In the genomic region with DNA sequence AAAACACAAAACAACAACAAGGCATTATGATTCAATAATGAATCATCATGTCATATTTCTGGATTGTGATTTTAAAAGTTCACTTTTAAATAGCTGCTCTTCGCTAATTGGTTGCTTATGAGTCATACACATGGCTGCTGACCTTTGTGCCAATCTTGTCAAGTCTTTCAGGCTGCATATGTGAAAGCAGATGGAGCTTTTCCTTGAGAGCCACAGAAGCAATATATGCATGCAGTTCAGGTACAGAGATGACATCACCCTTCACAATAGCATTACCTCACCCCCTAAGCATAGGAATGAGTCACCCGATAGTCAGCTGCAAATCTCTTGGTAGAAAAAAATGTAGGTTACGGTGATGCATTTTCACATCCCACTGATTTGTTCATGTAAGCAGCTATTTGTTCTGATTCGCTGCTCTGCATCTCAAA, we compare ENCODE assay signal across 1 cellular context.
TF ChIP-seq lines count a peak whose summit lies in the region.

No MANE protein-coding gene starts in this region.

TF ChIP-seq in K562, 482 proteins besides CTCF, POLR2A, EP300 and RAD21 (continued from another document and continues in another):
- TF ChIP-seq, protein P1, sequence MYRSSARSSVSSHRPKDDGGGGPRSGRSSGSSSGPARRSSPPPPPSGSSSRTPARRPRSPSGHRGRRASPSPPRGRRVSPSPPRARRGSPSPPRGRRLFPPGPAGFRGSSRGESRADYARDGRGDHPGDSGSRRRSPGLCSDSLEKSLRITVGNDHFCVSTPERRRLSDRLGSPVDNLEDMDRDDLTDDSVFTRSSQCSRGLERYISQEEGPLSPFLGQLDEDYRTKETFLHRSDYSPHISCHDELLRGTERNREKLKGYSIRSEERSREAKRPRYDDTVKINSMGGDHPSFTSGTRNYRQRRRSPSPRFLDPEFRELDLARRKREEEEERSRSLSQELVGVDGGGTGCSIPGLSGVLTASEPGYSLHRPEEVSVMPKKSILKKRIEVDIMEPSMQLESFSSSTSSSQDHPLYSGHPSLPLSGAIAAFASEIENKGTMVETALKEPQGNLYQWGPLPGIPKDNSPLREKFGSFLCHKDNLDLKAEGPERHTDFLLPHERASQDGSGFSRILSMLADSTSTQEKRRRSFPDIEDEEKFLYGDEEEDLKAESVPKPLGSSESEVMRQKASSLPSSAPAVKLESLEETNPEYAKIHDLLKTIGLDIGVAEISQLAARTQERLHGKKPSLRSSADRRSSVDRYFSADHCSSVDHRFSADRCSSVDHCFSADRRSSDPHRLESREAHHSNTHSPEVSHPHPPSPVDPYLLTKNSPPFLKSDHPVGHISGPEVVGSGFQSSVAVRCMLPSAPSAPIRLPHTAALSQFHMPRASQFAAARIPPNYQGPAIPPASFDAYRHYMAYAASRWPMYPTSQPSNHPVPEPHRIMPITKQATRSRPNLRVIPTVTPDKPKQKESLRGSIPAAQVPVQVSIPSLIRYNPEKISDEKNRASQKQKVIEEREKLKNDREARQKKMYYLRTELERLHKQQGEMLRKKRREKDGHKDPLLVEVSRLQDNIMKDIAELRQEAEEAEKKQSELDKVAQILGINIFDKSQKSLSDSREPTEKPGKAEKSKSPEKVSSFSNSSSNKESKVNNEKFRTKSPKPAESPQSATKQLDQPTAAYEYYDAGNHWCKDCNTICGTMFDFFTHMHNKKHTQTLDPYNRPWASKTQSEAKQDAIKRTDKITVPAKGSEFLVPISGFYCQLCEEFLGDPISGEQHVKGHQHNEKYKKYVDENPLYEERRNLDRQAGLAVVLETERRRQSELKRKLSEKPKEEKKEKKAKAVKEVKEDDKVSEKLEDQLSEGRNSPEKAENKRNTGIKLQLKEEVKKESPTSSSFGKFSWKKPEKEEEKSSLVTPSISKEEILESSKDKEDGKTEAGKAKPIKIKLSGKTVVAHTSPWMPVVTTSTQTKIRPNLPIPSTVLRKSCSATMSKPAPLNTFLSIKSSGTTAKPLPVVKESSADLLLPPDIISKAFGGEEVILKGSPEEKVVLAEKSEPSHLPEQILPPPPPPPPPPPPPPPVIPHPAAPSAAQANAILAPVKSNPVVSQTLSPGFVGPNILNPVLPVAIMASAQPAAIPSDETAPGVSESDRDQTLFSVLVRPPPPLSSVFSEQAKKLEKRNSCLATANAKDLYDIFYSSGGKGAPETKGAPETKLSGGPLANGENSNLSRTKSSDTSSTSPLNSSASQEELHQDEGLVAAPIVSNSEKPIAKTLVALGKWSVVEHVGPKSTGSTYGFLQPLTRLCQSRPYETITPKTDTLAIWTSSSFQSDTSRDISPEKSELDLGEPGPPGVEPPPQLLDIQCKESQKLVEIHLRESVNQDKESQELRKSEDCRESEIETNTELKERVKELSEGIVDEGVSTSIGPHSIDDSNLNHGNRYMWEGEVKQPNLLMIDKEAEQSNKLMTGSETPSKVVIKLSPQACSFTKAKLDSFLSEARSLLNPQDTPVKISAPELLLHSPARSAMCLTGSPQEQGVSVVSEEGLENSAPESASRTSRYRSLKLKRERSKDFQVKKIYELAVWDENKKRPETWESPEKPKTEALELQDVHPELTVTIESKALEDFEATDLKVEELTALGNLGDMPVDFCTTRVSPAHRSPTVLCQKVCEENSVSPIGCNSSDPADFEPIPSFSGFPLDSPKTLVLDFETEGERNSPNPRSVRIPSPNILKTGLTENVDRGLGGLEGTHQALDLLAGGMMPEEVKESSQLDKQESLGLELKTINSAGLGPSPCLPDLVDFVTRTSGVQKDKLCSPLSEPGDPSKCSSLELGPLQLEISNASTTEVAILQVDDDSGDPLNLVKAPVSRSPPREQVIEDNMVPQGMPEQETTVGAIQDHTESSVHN (IDR thresholded peaks at IDR 0.05; ENCODE audit: borderline replicate concordance in 1 of 2, low read depth in 1 of 2), result peak in 1 of 2 experiments; percentile 98; a peak in 2 of 4 replicates
- TF ChIP-seq RCOR1 (IDR thresholded peaks at IDR 0.05; ENCODE audit: borderline replicate concordance in 1 of 2, low read depth in 2 of 2, low read length in 2 of 2), result peak in 1 of 2 experiments; percentile 88; a peak in 1 of 4 replicates
- TF ChIP-seq, protein P2, sequence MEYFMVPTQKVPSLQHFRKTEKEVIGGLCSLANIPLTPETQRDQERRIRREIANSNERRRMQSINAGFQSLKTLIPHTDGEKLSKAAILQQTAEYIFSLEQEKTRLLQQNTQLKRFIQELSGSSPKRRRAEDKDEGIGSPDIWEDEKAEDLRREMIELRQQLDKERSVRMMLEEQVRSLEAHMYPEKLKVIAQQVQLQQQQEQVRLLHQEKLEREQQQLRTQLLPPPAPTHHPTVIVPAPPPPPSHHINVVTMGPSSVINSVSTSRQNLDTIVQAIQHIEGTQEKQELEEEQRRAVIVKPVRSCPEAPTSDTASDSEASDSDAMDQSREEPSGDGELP (CRISPR knock-in tag; IDR thresholded peaks at IDR 0.05; ENCODE audit: borderline replicate concordance), result peak; percentile 11; the same call in 1 of the 2 replicates
- TF ChIP-seq, protein P3, sequence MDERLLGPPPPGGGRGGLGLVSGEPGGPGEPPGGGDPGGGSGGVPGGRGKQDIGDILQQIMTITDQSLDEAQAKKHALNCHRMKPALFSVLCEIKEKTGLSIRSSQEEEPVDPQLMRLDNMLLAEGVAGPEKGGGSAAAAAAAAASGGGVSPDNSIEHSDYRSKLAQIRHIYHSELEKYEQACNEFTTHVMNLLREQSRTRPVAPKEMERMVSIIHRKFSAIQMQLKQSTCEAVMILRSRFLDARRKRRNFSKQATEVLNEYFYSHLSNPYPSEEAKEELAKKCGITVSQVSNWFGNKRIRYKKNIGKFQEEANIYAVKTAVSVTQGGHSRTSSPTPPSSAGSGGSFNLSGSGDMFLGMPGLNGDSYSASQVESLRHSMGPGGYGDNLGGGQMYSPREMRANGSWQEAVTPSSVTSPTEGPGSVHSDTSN (CRISPR knock-in tag; IDR thresholded peaks at IDR 0.05; ENCODE audit: low read depth), result no peak
- TF ChIP-seq, protein P3 (tag; conservative IDR thresholded peaks at IDR 0.05; ENCODE audit: low read depth), result peak; percentile 68
- TF ChIP-seq IRF2 (CRISPR knock-in tag; IDR thresholded peaks at IDR 0.05), result no peak
- TF ChIP-seq, protein P4, sequence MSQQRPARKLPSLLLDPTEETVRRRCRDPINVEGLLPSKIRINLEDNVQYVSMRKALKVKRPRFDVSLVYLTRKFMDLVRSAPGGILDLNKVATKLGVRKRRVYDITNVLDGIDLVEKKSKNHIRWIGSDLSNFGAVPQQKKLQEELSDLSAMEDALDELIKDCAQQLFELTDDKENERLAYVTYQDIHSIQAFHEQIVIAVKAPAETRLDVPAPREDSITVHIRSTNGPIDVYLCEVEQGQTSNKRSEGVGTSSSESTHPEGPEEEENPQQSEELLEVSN (IDR thresholded peaks at IDR 0.05; ENCODE audit: borderline replicate concordance in 1 of 2, extremely low read depth in 1 of 2, insufficient read depth in 1 of 2, insufficient read length in 1 of 2, low read depth in 1 of 2, low read length in 1 of 2, poor library complexity in 1 of 2, severe bottlenecking in 1 of 2), result no peak
- TF ChIP-seq DACH1 (IDR thresholded peaks at IDR 0.05; ENCODE audit: partially characterized antibody), result peak; percentile 60
- TF ChIP-seq RB1 (IDR thresholded peaks at IDR 0.05; ENCODE audit: low read depth), result no peak
- TF ChIP-seq MAFF (IDR thresholded peaks at IDR 0.05; ENCODE audit: low read length), result no peak
- TF ChIP-seq, protein P5, sequence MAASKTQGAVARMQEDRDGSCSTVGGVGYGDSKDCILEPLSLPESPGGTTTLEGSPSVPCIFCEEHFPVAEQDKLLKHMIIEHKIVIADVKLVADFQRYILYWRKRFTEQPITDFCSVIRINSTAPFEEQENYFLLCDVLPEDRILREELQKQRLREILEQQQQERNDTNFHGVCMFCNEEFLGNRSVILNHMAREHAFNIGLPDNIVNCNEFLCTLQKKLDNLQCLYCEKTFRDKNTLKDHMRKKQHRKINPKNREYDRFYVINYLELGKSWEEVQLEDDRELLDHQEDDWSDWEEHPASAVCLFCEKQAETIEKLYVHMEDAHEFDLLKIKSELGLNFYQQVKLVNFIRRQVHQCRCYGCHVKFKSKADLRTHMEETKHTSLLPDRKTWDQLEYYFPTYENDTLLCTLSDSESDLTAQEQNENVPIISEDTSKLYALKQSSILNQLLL (CRISPR knock-in tag; IDR thresholded peaks at IDR 0.05; ENCODE audit: borderline replicate concordance), result no peak
- no peak for TF ChIP-seq TGIF2 (CRISPR knock-in tag; IDR thresholded peaks at IDR 0.05)
- peak; percentile 62; the same call in 1 of the 2 replicates for TF ChIP-seq MYNN (IDR thresholded peaks at IDR 0.05)
- TF ChIP-seq MYNN (CRISPR knock-in tag; IDR thresholded peaks at IDR 0.05), result no peak
- TF ChIP-seq NCOA6 (IDR thresholded peaks at IDR 0.05), result no peak
- TF ChIP-seq, protein P6, sequence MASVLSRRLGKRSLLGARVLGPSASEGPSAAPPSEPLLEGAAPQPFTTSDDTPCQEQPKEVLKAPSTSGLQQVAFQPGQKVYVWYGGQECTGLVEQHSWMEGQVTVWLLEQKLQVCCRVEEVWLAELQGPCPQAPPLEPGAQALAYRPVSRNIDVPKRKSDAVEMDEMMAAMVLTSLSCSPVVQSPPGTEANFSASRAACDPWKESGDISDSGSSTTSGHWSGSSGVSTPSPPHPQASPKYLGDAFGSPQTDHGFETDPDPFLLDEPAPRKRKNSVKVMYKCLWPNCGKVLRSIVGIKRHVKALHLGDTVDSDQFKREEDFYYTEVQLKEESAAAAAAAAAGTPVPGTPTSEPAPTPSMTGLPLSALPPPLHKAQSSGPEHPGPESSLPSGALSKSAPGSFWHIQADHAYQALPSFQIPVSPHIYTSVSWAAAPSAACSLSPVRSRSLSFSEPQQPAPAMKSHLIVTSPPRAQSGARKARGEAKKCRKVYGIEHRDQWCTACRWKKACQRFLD (CRISPR knock-in tag; IDR thresholded peaks at IDR 0.05), result no peak
- no peak for TF ChIP-seq PTTG1 (tag; IDR thresholded peaks at IDR 0.05; ENCODE audit: low read depth)
- TF ChIP-seq BRCA1 (IDR thresholded peaks at IDR 0.05), result no peak
- no peak for TF ChIP-seq BRCA1 (CRISPR knock-in tag; IDR thresholded peaks at IDR 0.05)
- TF ChIP-seq CXXC5 (CRISPR knock-in tag; IDR thresholded peaks at IDR 0.05), result no peak
- TF ChIP-seq TAL1 (IDR thresholded peaks at IDR 0.05), result no peak
- TF ChIP-seq, protein P7, sequence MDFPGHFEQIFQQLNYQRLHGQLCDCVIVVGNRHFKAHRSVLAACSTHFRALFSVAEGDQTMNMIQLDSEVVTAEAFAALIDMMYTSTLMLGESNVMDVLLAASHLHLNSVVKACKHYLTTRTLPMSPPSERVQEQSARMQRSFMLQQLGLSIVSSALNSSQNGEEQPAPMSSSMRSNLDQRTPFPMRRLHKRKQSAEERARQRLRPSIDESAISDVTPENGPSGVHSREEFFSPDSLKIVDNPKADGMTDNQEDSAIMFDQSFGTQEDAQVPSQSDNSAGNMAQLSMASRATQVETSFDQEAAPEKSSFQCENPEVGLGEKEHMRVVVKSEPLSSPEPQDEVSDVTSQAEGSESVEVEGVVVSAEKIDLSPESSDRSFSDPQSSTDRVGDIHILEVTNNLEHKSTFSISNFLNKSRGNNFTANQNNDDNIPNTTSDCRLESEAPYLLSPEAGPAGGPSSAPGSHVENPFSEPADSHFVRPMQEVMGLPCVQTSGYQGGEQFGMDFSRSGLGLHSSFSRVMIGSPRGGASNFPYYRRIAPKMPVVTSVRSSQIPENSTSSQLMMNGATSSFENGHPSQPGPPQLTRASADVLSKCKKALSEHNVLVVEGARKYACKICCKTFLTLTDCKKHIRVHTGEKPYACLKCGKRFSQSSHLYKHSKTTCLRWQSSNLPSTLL (IDR thresholded peaks at IDR 0.05), result no peak
- TF ChIP-seq CC2D1A (IDR thresholded peaks at IDR 0.05), result no peak; the same call in 1 of the 2 replicates
- TF ChIP-seq, protein P8, sequence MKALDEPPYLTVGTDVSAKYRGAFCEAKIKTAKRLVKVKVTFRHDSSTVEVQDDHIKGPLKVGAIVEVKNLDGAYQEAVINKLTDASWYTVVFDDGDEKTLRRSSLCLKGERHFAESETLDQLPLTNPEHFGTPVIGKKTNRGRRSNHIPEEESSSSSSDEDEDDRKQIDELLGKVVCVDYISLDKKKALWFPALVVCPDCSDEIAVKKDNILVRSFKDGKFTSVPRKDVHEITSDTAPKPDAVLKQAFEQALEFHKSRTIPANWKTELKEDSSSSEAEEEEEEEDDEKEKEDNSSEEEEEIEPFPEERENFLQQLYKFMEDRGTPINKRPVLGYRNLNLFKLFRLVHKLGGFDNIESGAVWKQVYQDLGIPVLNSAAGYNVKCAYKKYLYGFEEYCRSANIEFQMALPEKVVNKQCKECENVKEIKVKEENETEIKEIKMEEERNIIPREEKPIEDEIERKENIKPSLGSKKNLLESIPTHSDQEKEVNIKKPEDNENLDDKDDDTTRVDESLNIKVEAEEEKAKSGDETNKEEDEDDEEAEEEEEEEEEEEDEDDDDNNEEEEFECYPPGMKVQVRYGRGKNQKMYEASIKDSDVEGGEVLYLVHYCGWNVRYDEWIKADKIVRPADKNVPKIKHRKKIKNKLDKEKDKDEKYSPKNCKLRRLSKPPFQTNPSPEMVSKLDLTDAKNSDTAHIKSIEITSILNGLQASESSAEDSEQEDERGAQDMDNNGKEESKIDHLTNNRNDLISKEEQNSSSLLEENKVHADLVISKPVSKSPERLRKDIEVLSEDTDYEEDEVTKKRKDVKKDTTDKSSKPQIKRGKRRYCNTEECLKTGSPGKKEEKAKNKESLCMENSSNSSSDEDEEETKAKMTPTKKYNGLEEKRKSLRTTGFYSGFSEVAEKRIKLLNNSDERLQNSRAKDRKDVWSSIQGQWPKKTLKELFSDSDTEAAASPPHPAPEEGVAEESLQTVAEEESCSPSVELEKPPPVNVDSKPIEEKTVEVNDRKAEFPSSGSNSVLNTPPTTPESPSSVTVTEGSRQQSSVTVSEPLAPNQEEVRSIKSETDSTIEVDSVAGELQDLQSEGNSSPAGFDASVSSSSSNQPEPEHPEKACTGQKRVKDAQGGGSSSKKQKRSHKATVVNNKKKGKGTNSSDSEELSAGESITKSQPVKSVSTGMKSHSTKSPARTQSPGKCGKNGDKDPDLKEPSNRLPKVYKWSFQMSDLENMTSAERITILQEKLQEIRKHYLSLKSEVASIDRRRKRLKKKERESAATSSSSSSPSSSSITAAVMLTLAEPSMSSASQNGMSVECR (CRISPR knock-in tag; IDR thresholded peaks at IDR 0.05), result no peak
- TF ChIP-seq SP1 (CRISPR knock-in tag; IDR thresholded peaks at IDR 0.05), result no peak
- no peak for TF ChIP-seq ERF (CRISPR knock-in tag; IDR thresholded peaks at IDR 0.05)
- TF ChIP-seq RFX7 (CRISPR knock-in tag; IDR thresholded peaks at IDR 0.05), result no peak
- no peak for TF ChIP-seq PTRF (tag; IDR thresholded peaks at IDR 0.05)
- TF ChIP-seq LARP7 (IDR thresholded peaks at IDR 0.05), result no peak
- TF ChIP-seq BCOR (IDR thresholded peaks at IDR 0.05), result no peak
- no peak for TF ChIP-seq SMAD2 (IDR thresholded peaks at IDR 0.05; ENCODE audit: low read depth, low read length)
- TF ChIP-seq FIP1L1 (IDR thresholded peaks at IDR 0.05; ENCODE audit: low read depth, low read length, poor library complexity, severe bottlenecking), result no peak
- TF ChIP-seq ZNF436 (CRISPR knock-in tag; IDR thresholded peaks at IDR 0.05), result no peak
- peak; percentile 85 for TF ChIP-seq SMARCE1 (IDR thresholded peaks at IDR 0.05)
- no peak for TF ChIP-seq ETV6 (IDR thresholded peaks at IDR 0.05; ENCODE audit: borderline replicate concordance in 1 of 2, low read depth in 2 of 2, low read length in 1 of 2)
- TF ChIP-seq ETV6 (CRISPR knock-in tag; IDR thresholded peaks at IDR 0.05; ENCODE audit: borderline replicate concordance), result no peak
- peak; percentile 63; the same call in 1 of the 2 replicates for TF ChIP-seq MEF2D (tag; conservative IDR thresholded peaks at IDR 0.05; ENCODE audit: low read depth)
